11 cellular contexts compared by ENCODE assay signal in genomic region chrX:119273807-119274192, GRCh38. TPM values are rescaled to one million over a fixed set of nuclear protein-coding genes. Genes with fewer than 3 reads are reported as not detected.
DNase-seq lines count a peak whose midpoint lies in the region; ATAC-seq and TF ChIP-seq lines count a peak whose summit lies in the region.
"Had no signal": no experiment of that assay in that cellular context is flagged by ENCODE, and none has a peak within 500 bp of the region (broad histone marks: within the 10 kb centered on the region; RNA-seq: fewer than 3 reads in every experiment).

No MANE protein-coding gene starts in this region.

- no peaks in the 10 kb centered on the region for H4K20me1 ChIP-seq in GM23338 (replicated peaks; ENCODE audit: insufficient read depth)

- H3K9me3 ChIP-seq in effector memory CD4-positive, alpha-beta T cell (ENCODE audit: control insufficient read depth, low read length), result no peaks in the 10 kb centered on the region
- peaks cover 3 to 16% of the 10 kb centered on the region in 2 donors for H3K9me3 ChIP-seq in neuronal stem cell (replicated peaks in 1 of 2; ENCODE audit: control insufficient read depth in 2 of 2, insufficient read depth in 1 of 2, low read depth in 1 of 2, low read length in 2 of 2)
- peaks cover 0 to 5% (median 0%) of the 10 kb centered on the region in 4 donors for H3K9me3 ChIP-seq in upper lobe of left lung
- H3K9me3 ChIP-seq: gastroesophageal sphincter had no signal

- H2BK5ac ChIP-seq in neuronal stem cell (ENCODE audit: low read length), result no peak overlapping the region

- CTCF ChIA-PET in T-cell (lab: Charles Lee), result interaction anchor here (0.6 to 0.9 kb wide), 2 partner anchors 7 to 268 kb away, joined by 3 to 5 read pairs; no protein-coding TSS in a partner anchor

- no peaks in the 10 kb centered on the region for H3K79me2 ChIP-seq in GM23338 (replicated peaks; ENCODE audit: insufficient read depth)

- H2AFZ ChIP-seq in GM23338 (peak overlapping the region; percentile 84), neuronal stem cell (ENCODE audit: low read length) (peak overlapping the region; percentile 64)

- no peaks in the 10 kb centered on the region for H3K79me1 ChIP-seq in neuronal stem cell (ENCODE audit: low read depth, low read length)

- H3F3A ChIP-seq in GM23338 (replicated peaks; ENCODE audit: low read depth), result no peaks in the 10 kb centered on the region

- no peaks in the 10 kb centered on the region for H3K9me2 ChIP-seq in GM23338 (ENCODE audit: insufficient read depth)

- POLR2A ChIA-PET in T-cell (lab: Charles Lee), result no interaction called here

- in situ Hi-C loops in KBM-7 (cut with MboI; ENCODE audit: low pct_unique_long_range_greater_than_20kb, low sequenced_read_pairs), result no loop called here

- no peak overlapping the region for H2BK12ac ChIP-seq in neuronal stem cell (ENCODE audit: low read length)

- H2AK5ac ChIP-seq in neuronal stem cell (ENCODE audit: low read depth, low read length), result no peak overlapping the region

- TF ChIP-seq EP300 in upper lobe of left lung (IDR thresholded peaks at IDR 0.05), result no peak

- H3K36me3 Mint-ChIP-seq in GM23338 (ENCODE audit: low read depth) (no peaks in the 10 kb centered on the region), T-cell (no peaks in the 10 kb centered on the region)

- H3K4me3 Mint-ChIP-seq in GM23338, result peak overlapping the region; percentile 69
- H3K4me3 Mint-ChIP-seq in T-cell, result peak overlapping the region; percentile 66 to 80 (median 71)

- no CpG with 5 or more reads among the region's 20 CpGs for WGBS in neuronal stem cell (ENCODE audit: extremely low coverage in 2 of 2, insufficient read length in 2 of 2, insufficient replicate concordance in 1 of 2), 2 donors
- 8 to 35% methylated on average over 2 to 20 of the region's 20 CpGs for WGBS in upper lobe of left lung, 2 donors

- H2BK120ac ChIP-seq in neuronal stem cell (ENCODE audit: low read depth, low read length), result no peak overlapping the region

- no peaks in the 10 kb centered on the region for H3K36me3 ChIP-seq in GM23338 (ENCODE audit: insufficient read depth)
- no peaks in the 10 kb centered on the region for H3K36me3 ChIP-seq in effector memory CD4-positive, alpha-beta T cell (ENCODE audit: control insufficient read depth, insufficient read depth, low read length)
- H3K36me3 ChIP-seq in neuronal stem cell (replicated peaks in 1 of 2; ENCODE audit: control insufficient read depth in 2 of 2, insufficient read depth in 2 of 2, low read length in 2 of 2), result no peaks in the 10 kb centered on the region
- no peaks in the 10 kb centered on the region for H3K36me3 ChIP-seq in upper lobe of left lung
- H3K36me3 ChIP-seq: gastroesophageal sphincter, ovary had no signal

- H3K4me1 ChIP-seq in GM23338 (ENCODE audit: insufficient read depth), result no peaks in the 10 kb centered on the region
- H3K4me1 ChIP-seq in effector memory CD4-positive, alpha-beta T cell (ENCODE audit: control insufficient read depth, insufficient read depth, low read length, poor library complexity, severe bottlenecking), result no peaks in the 10 kb centered on the region
- H3K4me1 ChIP-seq in neuronal stem cell (ENCODE audit: control insufficient read depth in 2 of 2, insufficient read depth in 1 of 2, low read depth in 1 of 2, low read length in 2 of 2), result peaks cover 0 to 2% of the 10 kb centered on the region in 2 donors
- H3K4me1 ChIP-seq in upper lobe of left lung, result peaks cover 0 to 4% (median 0%) of the 10 kb centered on the region in 4 donors
- H3K4me1 ChIP-seq: gastroesophageal sphincter had no signal

- H3K27me3 ChIP-seq in GM23338 (ENCODE audit: insufficient read depth) (peaks cover 36% of the 10 kb centered on the region), neuronal stem cell (ENCODE audit: control insufficient read depth in 3 of 3, insufficient read depth in 3 of 3, low read depth in 1 of 3, low read length in 3 of 3) (peaks cover 3 to 44% (median 17%) of the 10 kb centered on the region in 3 experiments), upper lobe of left lung (peaks cover 0 to 8% (median 0%) of the 10 kb centered on the region in 4 donors)
- no peaks in the 10 kb centered on the region for H3K27me3 ChIP-seq in effector memory CD4-positive, alpha-beta T cell (replicated peaks; ENCODE audit: control insufficient read depth, insufficient read depth, low read length, poor library complexity, severe bottlenecking)
- H3K27me3 ChIP-seq: ovary had no signal

- ATAC-seq in GM23338 (no peak; the same call in 1 of the 3 replicates), T-cell (replicated peaks in 1 of 4) (peak in 1 of 4 experiments; percentile 19), upper lobe of left lung (ENCODE audit: low FRiP score in 2 of 2) (no peak)

- H3K27me3 Mint-ChIP-seq in GM23338 (ENCODE audit: insufficient read depth, low read depth, poor library complexity) (peaks cover 21% of the 10 kb centered on the region), T-cell (peaks cover 7 to 33% of the 10 kb centered on the region in 2 donors)

- TF ChIP-seq CTCF in GM23338 (conservative IDR thresholded peaks at IDR 0.05; ENCODE audit: low read depth in 2 of 2) (no peak), upper lobe of left lung (IDR thresholded peaks at IDR 0.05) (no peak)

- H3K4me1 Mint-ChIP-seq in GM23338 (no peaks in the 10 kb centered on the region), T-cell (peaks cover 5 to 8% (median 6%) of the 10 kb centered on the region in 3 donors)

- H3K14ac ChIP-seq in neuronal stem cell (ENCODE audit: low read length), result no peak overlapping the region

- H4K8ac ChIP-seq in neuronal stem cell (ENCODE audit: low read depth, low read length), result no peak overlapping the region

- H3K27ac ChIP-seq in GM23338 (ENCODE audit: low read depth), result no peak overlapping the region
- no peak overlapping the region for H3K27ac ChIP-seq in effector memory CD4-positive, alpha-beta T cell (ENCODE audit: insufficient read depth, low read length, poor library complexity, severe bottlenecking)
- H3K27ac ChIP-seq in neuronal stem cell (replicated peaks; ENCODE audit: low read length), result no peak overlapping the region
- no peak overlapping the region for H3K27ac ChIP-seq in upper lobe of left lung
- H3K27ac ChIP-seq: gastroesophageal sphincter, ovary had no signal

- no peak overlapping the region for H2BK15ac ChIP-seq in neuronal stem cell (ENCODE audit: low read length)

- no peak overlapping the region for H4K91ac ChIP-seq in neuronal stem cell (ENCODE audit: low read depth, low read length, poor library complexity)

- H3K4me2 ChIP-seq in GM23338, result peak overlapping the region; percentile 78
- peak overlapping the region; percentile 21 for H3K4me2 ChIP-seq in neuronal stem cell (ENCODE audit: insufficient read depth, low read length, poor library complexity, severe bottlenecking)

- no peak overlapping the region for H3K4ac ChIP-seq in neuronal stem cell (ENCODE audit: low read length)

- no peaks in the 10 kb centered on the region for H3K9me3 Mint-ChIP-seq in GM23338
- no peaks in the 10 kb centered on the region for H3K9me3 Mint-ChIP-seq in T-cell

- H3K4me3 ChIP-seq in GM23338 (peak overlapping the region; percentile 45; the same call in 1 of the 2 replicates), neuronal stem cell (ENCODE audit: low read length in 2 of 2) (no peak overlapping the region), upper lobe of left lung (peak overlapping the region in 1 of 4 donors; percentile 12)
- H3K4me3 ChIP-seq in effector memory CD4-positive, alpha-beta T cell (ENCODE audit: insufficient read depth, low read depth, low read length, poor library complexity, severe bottlenecking), result peak overlapping the region; percentile 22
- H3K4me3 ChIP-seq: ovary had no signal

- no peak for DNase-seq in GM23338 (ENCODE audit: low spot score)
- no peak for DNase-seq in T-cell
- no peak for DNase-seq in effector memory CD4-positive, alpha-beta T cell
- DNase-seq in neuronal stem cell (ENCODE audit: low spot score), result no peak
- no peak for DNase-seq in KBM-7
- no peak for DNase-seq in upper lobe of left lung
- DNase-seq in UCSD-AML1 (lab: John Stamatoyannopoulos, UW; ENCODE audit: unreplicated experiment), result no peak
- DNase-seq: DMS 273 treated with DMSO at 0.1 percent for 48 hours, NCI-H510A had no signal

- no peak overlapping the region for H3K23ac ChIP-seq in neuronal stem cell (ENCODE audit: low read depth, low read length, poor library complexity)

- H3K27ac Mint-ChIP-seq in GM23338 (no peak overlapping the region), T-cell (no peak overlapping the region)

- TF ChIP-seq POLR2A in upper lobe of left lung (IDR thresholded peaks at IDR 0.05), result no peak

- no peak overlapping the region for H3K18ac ChIP-seq in neuronal stem cell (ENCODE audit: low read length)

- no peak overlapping the region for H3K9ac ChIP-seq in neuronal stem cell (ENCODE audit: low read depth, low read length, poor library complexity)

RNA-seq across cellular contexts. Expression of gene PGRMC1, which starts 37.7 kb away (rescaled TPM):
- 370 and 380 TPM in 2 replicates for total RNA-seq in GM23338 (2014; rRNA removed; shearing (Covaris generic))
- 219 and 235 TPM in 2 replicates for polyA plus RNA-seq in GM23338 (2016; fragmentation: Nextera tagmentation; extraction: Ambion mirVana)
- total RNA-seq in T-cell, result 10 to 100 TPM; 11.7 to 15.8 (median 13.4) TPM
- polyA plus RNA-seq in neuronal stem cell (2013, experiment 1 of 2), result 115 TPM
- 116 TPM for polyA plus RNA-seq in neuronal stem cell (2013, experiment 2 of 2)
- total RNA-seq in upper lobe of left lung, result 100 to 1,000 TPM in 2 of 6 donors, 10 to 100 TPM in 4; 28.3 to 112 (median 74.3) TPM

Comparison
In these comparisons a context has a peak if more than half of its experiments do, and no peak if none do; other contexts are left out.
1. H3K4me3 ChIP-seq: peak in GM23338 (single experiment) and effector memory CD4-positive, alpha-beta T cell (single experiment); none in neuronal stem cell (0 of 2).